Comparison of ENCODE assay signal across 9 cellular contexts in genomic region chr13:26934096-26934495, GRCh38.
"Had no signal": no experiment of that assay in that cellular context is flagged by ENCODE, and none has a peak within 500 bp of the region (broad histone marks: within the 10 kb centered on the region; RNA-seq: fewer than 3 reads in every experiment).

No MANE protein-coding gene starts in this region.

- H3K4me1 ChIP-seq: HAP-1 had no signal

- H3K4me3 ChIP-seq: GM23248, GM23338, HAP-1 had no signal

- H3K36me3 ChIP-seq: HAP-1 had no signal

- H3K9ac ChIP-seq: GM23248 had no signal

- ATAC-seq: GM23338, HCT116 had no signal

- H3K9me3 Mint-ChIP-seq: HFFc6 had no signal

- DNase-seq: GM23248, GOT3, H7, H9, HCEC 1CT, HFFc6 had no signal

- H3K4me3 Mint-ChIP-seq: GM23338, H9, HFFc6 had no signal

- H3K27ac Mint-ChIP-seq: GM23338, H9, HFFc6 had no signal

- H3K27ac ChIP-seq: GM23248 had no signal

- H3K9me3 ChIP-seq: HAP-1 had no signal
